In genomic region chr2:202805921-202806320, GRCh38 we compare ENCODE assay signal across 7 cellular contexts.
DNase-seq lines count a peak whose midpoint lies in the region; ATAC-seq and TF ChIP-seq lines count a peak whose summit lies in the region.
"Not testable (repeated sequence)": the region's sequence is repeated elsewhere in the genome, so short reads cannot be mapped to it uniquely, and the experiment has no call there.

No MANE protein-coding gene starts in this region.

- not testable (repeated sequence) for H3K4me3 ChIP-seq in WERI-Rb-1 (ENCODE audit: low read depth, low read length); choroid plexus epithelial cell (ENCODE audit: low read depth, low read length); gastroesophageal sphincter; hepatocyte; right lobe of liver
- peak overlapping the region; percentile 28 to 57 (median 29) for H3K4me3 ChIP-seq in skeletal muscle tissue (ENCODE audit: low read length in 3 of 3)

- not testable (repeated sequence) for H2AFZ ChIP-seq in hepatocyte

- intact Hi-C loops in right lobe of liver (cut with DNase I): not testable (repeated sequence)

- 46 to 66% methylated on average over 4 to 6 of the region's 8 CpGs for WGBS in gastroesophageal sphincter (ENCODE audit: low coverage in 1 of 2), 2 donors
- 41% methylated on average over 8 of the region's 8 CpGs for WGBS in hepatocyte (ENCODE audit: low lambda C conversion rate, missing lambda C conversion rate)
- 75% methylated on average over 7 of the region's 8 CpGs for whole genome bisulfite sequencing in right lobe of liver (ENCODE audit: insufficient coverage, low coverage, low lambda C conversion rate, missing lambda C conversion rate)

- ATAC-seq in gastroesophageal sphincter (peak; percentile 71), right lobe of liver (peak; percentile 23 to 72 (median 54))

- not testable (repeated sequence) for TF ChIP-seq CTCF in WERI-Rb-1 (IDR thresholded peaks at IDR 0.05; ENCODE audit: low read depth, low read length); choroid plexus epithelial cell (conservative IDR thresholded peaks at IDR 0.05; ENCODE audit: low read depth, low read length); gastroesophageal sphincter (IDR thresholded peaks at IDR 0.05); hepatocyte (IDR thresholded peaks at IDR 0.05; ENCODE audit: poor library complexity); right lobe of liver (IDR thresholded peaks at IDR 0.05)

- TF ChIP-seq EP300 in gastroesophageal sphincter (IDR thresholded peaks at IDR 0.05): not testable (repeated sequence)

- peak; percentile 15 for DNase-seq in WERI-Rb-1
- DNase-seq in choroid plexus epithelial cell (ENCODE audit: low read depth): peak; percentile 42
- peak; percentile 22 for DNase-seq in hepatocyte (ENCODE audit: low spot score)
- DNase-seq in right lobe of liver: peak in 1 of 3 donors; percentile 28
- DNase-seq in occipital lobe (lab: John Stamatoyannopoulos, UW): peak; percentile 1

- H3K27me3 ChIP-seq in WERI-Rb-1 (ENCODE audit: insufficient read depth, low read depth, severe bottlenecking); gastroesophageal sphincter; hepatocyte; right lobe of liver; skeletal muscle tissue (ENCODE audit: control insufficient read depth in 3 of 3, insufficient read depth in 3 of 3, low read length in 3 of 3): not testable (repeated sequence)

- not testable (repeated sequence) for H3K9me2 ChIP-seq in hepatocyte (replicated peaks; ENCODE audit: insufficient read depth)

- not testable (repeated sequence) for H3K36me3 ChIP-seq in WERI-Rb-1; gastroesophageal sphincter; hepatocyte (replicated peaks; ENCODE audit: insufficient read depth, low read depth); right lobe of liver; skeletal muscle tissue (ENCODE audit: control insufficient read depth in 3 of 3, insufficient read depth in 3 of 3, low read length in 3 of 3)

- not testable (repeated sequence) for H3K4me2 ChIP-seq in hepatocyte

- not testable (repeated sequence) for H3K9me3 ChIP-seq in WERI-Rb-1 (ENCODE audit: severe bottlenecking); gastroesophageal sphincter; hepatocyte (ENCODE audit: low read depth); right lobe of liver; skeletal muscle tissue (ENCODE audit: control insufficient read depth in 3 of 3, low read length in 3 of 3)

- TF ChIP-seq POLR2A in gastroesophageal sphincter (IDR thresholded peaks at IDR 0.05); right lobe of liver (IDR thresholded peaks at IDR 0.05): not testable (repeated sequence)

- not testable (repeated sequence) for H3K27ac ChIP-seq in WERI-Rb-1, hepatocyte, right lobe of liver
- H3K27ac ChIP-seq in gastroesophageal sphincter (peak overlapping the region in 1 of 4 donors; percentile 54), skeletal muscle tissue (ENCODE audit: low read depth, low read length) (peak overlapping the region; percentile 38)

- H4K20me1 ChIP-seq in hepatocyte (ENCODE audit: insufficient read depth, poor library complexity, severe bottlenecking): not testable (repeated sequence)

- peak overlapping the region in 2 of 3 donors; percentile 35 to 64 for H3K9ac ChIP-seq in skeletal muscle tissue (ENCODE audit: low read depth in 1 of 3, low read length in 3 of 3)

- H3K79me2 ChIP-seq in hepatocyte: not testable (repeated sequence)

- H3K4me1 ChIP-seq in gastroesophageal sphincter (peaks cover 0 to 22% (median 11%) of the 10 kb centered on the region in 3 donors), skeletal muscle tissue (ENCODE audit: control insufficient read depth in 3 of 3, insufficient read depth in 3 of 3, low read length in 3 of 3) (peaks cover 15 to 18% (median 16%) of the 10 kb centered on the region in 3 donors)
- not testable (repeated sequence) for H3K4me1 ChIP-seq in hepatocyte (ENCODE audit: insufficient read depth); right lobe of liver
